Comparison of ENCODE assay signal across 12 cellular contexts in the genomic region with DNA sequence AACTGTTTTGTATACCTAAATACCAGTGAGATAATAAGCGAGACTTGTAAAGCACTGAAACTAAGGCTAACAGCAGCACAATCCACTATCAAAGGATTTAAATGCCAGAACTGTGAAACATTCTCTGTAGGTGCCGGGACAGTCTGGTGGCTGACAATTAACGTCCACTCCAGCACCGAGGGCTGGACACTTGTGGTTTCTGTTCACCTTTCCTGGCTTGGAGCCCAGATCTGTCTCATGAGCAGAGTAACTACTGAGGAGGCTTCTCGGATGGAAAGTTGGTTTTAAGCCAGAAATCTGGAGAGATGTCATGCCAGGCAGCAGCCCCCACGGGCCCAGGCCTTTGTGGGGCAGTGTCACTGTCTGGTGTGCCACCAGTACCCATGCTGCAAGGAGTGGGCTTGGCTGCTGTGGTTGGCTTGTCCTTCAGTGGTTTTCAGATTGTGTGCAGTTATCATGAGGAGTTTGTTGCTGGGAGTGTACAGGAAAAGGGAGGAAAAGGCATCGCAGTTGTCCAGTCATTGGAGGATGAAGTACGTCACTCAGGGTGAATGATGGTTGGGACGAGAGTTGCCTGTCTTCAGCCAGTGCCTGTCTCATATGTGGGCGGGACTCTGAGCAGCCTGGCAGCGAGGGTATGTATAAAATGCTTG. TPM values are rescaled to one million over a fixed set of nuclear protein-coding genes. Genes with fewer than 3 reads are reported as not detected.
DNase-seq lines count a peak whose midpoint lies in the region; ATAC-seq and TF ChIP-seq lines count a peak whose summit lies in the region.
"Had no signal": no experiment of that assay in that cellular context is flagged by ENCODE, and none has a peak within 500 bp of the region (broad histone marks: within the 10 kb centered on the region; RNA-seq: fewer than 3 reads in every experiment).

No MANE protein-coding gene starts in this region.

- H3K4me3 ChIP-seq in heart right ventricle (no peak overlapping the region), thyroid gland (replicated peaks in 1 of 3) (no peak overlapping the region)
- H3K4me3 ChIP-seq: A549, gastroesophageal sphincter, skin epidermis had no signal

- peaks cover 0 to 25% (median 12%) of the 10 kb centered on the region in 9 donors for H3K4me1 ChIP-seq in heart right ventricle
- H3K4me1 ChIP-seq in thyroid gland: peaks cover 7 to 16% of the 10 kb centered on the region in 2 donors
- H3K4me1 ChIP-seq: A549 had no signal

- no peaks in the 10 kb centered on the region for H3K27me3 ChIP-seq in heart right ventricle
- H3K27me3 ChIP-seq in thyroid gland: no peaks in the 10 kb centered on the region
- H3K27me3 ChIP-seq: gastroesophageal sphincter had no signal

- peaks cover 9 to 100% (median 73%) of the 10 kb centered on the region in 9 donors for H3K36me3 ChIP-seq in heart right ventricle
- peaks cover 77 to 87% of the 10 kb centered on the region in 2 donors for H3K36me3 ChIP-seq in thyroid gland

- intact Hi-C loops in heart right ventricle (cut with DNase I): loop anchor here in 1 of 10 donors (10.0 kb wide), 1 partner anchor 62 kb away; no protein-coding TSS in a partner anchor
- intact Hi-C loops in thyroid gland (cut with DNase I): loop anchor here (5.0 kb wide), 1 partner anchor 55 kb away; a partner anchor contains a TSS

- 47 to 59% methylated on average over 11 of the region's 11 CpGs for WGBS in heart right ventricle, 2 donors
- WGBS in thyroid gland, 2 donors: 57 to 61% methylated on average over 11 of the region's 11 CpGs

- TF ChIP-seq POLR2A in thyroid gland (IDR thresholded peaks at IDR 0.05): no peak

- no peak for TF ChIP-seq CTCF in heart right ventricle (IDR thresholded peaks at IDR 0.05)
- TF ChIP-seq CTCF in thyroid gland (IDR thresholded peaks at IDR 0.05): peak in 1 of 6 experiments; percentile 7

- no peaks in the 10 kb centered on the region for H3K9me3 ChIP-seq in heart right ventricle
- H3K9me3 ChIP-seq in thyroid gland: no peaks in the 10 kb centered on the region
- H3K9me3 ChIP-seq: A549, gastroesophageal sphincter had no signal

- ATAC-seq in SK-N-SH treated with all-trans-retinoic acid at 6 μM for 48 hours (peak; percentile 68), heart right ventricle (peak; percentile 29 to 86 (median 73)), GM18517 (IDR thresholded peaks at IDR 0.05; ENCODE audit: unreplicated experiment) (no peak), GM21515 (IDR thresholded peaks at IDR 0.05; ENCODE audit: unreplicated experiment) (no peak)
- ATAC-seq: A549, gastroesophageal sphincter had no signal

- DNase-seq in NCI-H1694 (lab: John Stamatoyannopoulos, UW) (peak; percentile 26), NCI-H1694 treated with DMSO at 0.1 percent for 48 hours (lab: John Stamatoyannopoulos, UW) (no peak), heart right ventricle (peak in 1 of 2 donors; percentile 57), thyroid gland (peak; percentile 94 to 95), NCI-H748 (lab: John Stamatoyannopoulos, UW; ENCODE audit: unreplicated experiment) (no peak)
- DNase-seq: trophoblast cell had no signal

- H3K27ac ChIP-seq in heart right ventricle (peak overlapping the region in 6 of 10 donors; percentile 15 to 60 (median 38)), thyroid gland (peak overlapping the region; percentile 19 to 31 (median 20))
- H3K27ac ChIP-seq: A549 had no signal

TF ChIP-seq in SK-N-SH treated with all-trans-retinoic acid at 6 μM for 48 hours, 23 proteins besides CTCF, POLR2A, EP300 and RAD21:
- no peak for TF ChIP-seq ZNF565 (CRISPR knock-in tag; conservative IDR thresholded peaks at IDR 0.05; ENCODE audit: low read depth)
- TF ChIP-seq ZFP3 (CRISPR knock-in tag; IDR thresholded peaks at IDR 0.05): no peak
- TF ChIP-seq ZC3H10 (CRISPR knock-in tag; IDR thresholded peaks at IDR 0.05): no peak
- TF ChIP-seq, protein P1, sequence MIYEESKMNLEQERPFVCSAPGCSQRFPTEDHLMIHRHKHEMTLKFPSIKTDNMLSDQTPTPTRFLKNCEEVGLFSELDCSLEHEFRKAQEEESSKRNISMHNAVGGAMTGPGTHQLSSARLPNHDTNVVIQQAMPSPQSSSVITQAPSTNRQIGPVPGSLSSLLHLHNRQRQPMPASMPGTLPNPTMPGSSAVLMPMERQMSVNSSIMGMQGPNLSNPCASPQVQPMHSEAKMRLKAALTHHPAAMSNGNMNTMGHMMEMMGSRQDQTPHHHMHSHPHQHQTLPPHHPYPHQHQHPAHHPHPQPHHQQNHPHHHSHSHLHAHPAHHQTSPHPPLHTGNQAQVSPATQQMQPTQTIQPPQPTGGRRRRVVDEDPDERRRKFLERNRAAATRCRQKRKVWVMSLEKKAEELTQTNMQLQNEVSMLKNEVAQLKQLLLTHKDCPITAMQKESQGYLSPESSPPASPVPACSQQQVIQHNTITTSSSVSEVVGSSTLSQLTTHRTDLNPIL (CRISPR knock-in tag; IDR thresholded peaks at IDR 0.05; ENCODE audit: low read depth): no peak
- no peak for TF ChIP-seq CSDC2 (CRISPR knock-in tag; IDR thresholded peaks at IDR 0.05)
- no peak for TF ChIP-seq ESRRG (CRISPR knock-in tag; IDR thresholded peaks at IDR 0.05)
- no peak for TF ChIP-seq TCF4 (CRISPR knock-in tag; IDR thresholded peaks at IDR 0.05; ENCODE audit: borderline replicate concordance)
- no peak for TF ChIP-seq ISL1 (CRISPR knock-in tag; IDR thresholded peaks at IDR 0.05)
- no peak for TF ChIP-seq PPARA (CRISPR knock-in tag; IDR thresholded peaks at IDR 0.05; ENCODE audit: borderline replicate concordance)
- TF ChIP-seq, protein P2, sequence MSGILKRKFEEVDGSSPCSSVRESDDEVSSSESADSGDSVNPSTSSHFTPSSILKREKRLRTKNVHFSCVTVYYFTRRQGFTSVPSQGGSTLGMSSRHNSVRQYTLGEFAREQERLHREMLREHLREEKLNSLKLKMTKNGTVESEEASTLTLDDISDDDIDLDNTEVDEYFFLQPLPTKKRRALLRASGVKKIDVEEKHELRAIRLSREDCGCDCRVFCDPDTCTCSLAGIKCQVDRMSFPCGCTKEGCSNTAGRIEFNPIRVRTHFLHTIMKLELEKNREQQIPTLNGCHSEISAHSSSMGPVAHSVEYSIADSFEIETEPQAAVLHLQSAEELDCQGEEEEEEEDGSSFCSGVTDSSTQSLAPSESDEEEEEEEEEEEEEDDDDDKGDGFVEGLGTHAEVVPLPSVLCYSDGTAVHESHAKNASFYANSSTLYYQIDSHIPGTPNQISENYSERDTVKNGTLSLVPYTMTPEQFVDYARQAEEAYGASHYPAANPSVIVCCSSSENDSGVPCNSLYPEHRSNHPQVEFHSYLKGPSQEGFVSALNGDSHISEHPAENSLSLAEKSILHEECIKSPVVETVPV (CRISPR knock-in tag; IDR thresholded peaks at IDR 0.05): no peak
- TF ChIP-seq TOX (CRISPR knock-in tag; IDR thresholded peaks at IDR 0.05; ENCODE audit: borderline replicate concordance): no peak
- TF ChIP-seq OSR1 (CRISPR knock-in tag; IDR thresholded peaks at IDR 0.05): no peak

RNA-seq across cellular contexts. Expression of a gene that starts 35.5 kb away (rescaled TPM):
- 10 to 100 TPM; 28.1 to 56.9 (median 31.1) TPM for total RNA-seq in heart right ventricle
- polyA plus RNA-seq in heart right ventricle: 10 to 100 TPM; 11.3 to 16.5 TPM
- total RNA-seq in thyroid gland: 10 to 100 TPM; 27.9 to 40.7 (median 30.5) TPM

RNA-seq across cellular contexts. Expression of a gene that starts 35.7 kb away (rescaled TPM):
- total RNA-seq in heart right ventricle (100 to 1,000 TPM in 1 of 10 donors, 10 to 100 TPM in 9; 70.9 to 105 (median 75.1) TPM), thyroid gland (10 to 100 TPM; 43.1 to 89.2 (median 75.5) TPM)
- 10 to 100 TPM; 36.5 to 56.3 TPM for polyA plus RNA-seq in heart right ventricle

RNA-seq across cellular contexts. Expression of a gene that starts 54.2 kb away (rescaled TPM):
- total RNA-seq in heart right ventricle (10 to 100 TPM in 2 of 10 donors, 1 to 10 TPM in 8; 5.5 to 19.3 (median 7.7) TPM), thyroid gland (10 to 100 TPM; 55.5 to 84.9 (median 72.0) TPM)
- polyA plus RNA-seq in heart right ventricle: 1 to 10 TPM; 4.9 to 6.4 TPM

Comparison
In these comparisons a context has a peak if more than half of its experiments do, and no peak if none do; other contexts are left out.
1. DNase-seq: peak in NCI-H1694 (single experiment) and thyroid gland (2 of 2); none in NCI-H1694 treated with DMSO at 0.1 percent for 48 hours (single experiment) and NCI-H748 (single experiment).
2. ATAC-seq: peak in SK-N-SH treated with all-trans-retinoic acid at 6 μM for 48 hours (single experiment) and heart right ventricle (8 of 8); none in GM18517 (single experiment) and GM21515 (single experiment).